25 cellular contexts compared by ENCODE assay signal in the genomic region with DNA sequence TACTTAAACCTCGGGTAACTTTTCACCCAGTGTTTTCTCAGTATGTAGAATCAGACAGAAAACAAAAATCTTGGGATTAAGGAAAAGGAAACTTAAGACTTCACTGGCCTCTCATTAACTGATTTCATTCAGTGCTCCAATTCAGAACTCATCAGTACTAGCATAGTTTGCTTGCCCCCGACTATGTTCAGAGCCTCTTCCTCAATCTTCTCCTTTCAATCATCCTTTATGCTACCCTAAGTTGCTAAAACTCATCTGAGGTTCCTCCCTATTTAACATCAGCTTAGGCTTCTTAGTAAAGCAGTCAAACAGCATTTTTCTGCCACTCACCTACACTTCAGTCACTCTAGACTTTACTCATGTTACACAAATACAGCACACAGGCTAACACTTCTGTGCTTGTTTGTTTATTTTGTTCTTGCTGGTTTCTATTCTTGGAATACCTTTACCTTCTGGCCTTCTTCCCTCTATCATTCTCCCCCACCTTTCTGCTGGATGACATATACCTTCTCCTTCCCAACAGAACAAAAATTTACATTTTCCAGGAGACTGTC.
DNase-seq lines count a peak whose midpoint lies in the region; ATAC-seq, FAIRE-seq and TF ChIP-seq lines count a peak whose summit lies in the region.
"Had no signal": no experiment of that assay in that cellular context is flagged by ENCODE, and none has a peak within 500 bp of the region (broad histone marks: within the 10 kb centered on the region; RNA-seq: fewer than 3 reads in every experiment).

No MANE protein-coding gene starts in this region.

- 77% methylated on average over 2 of the region's 2 CpGs for WGBS in smooth muscle cell (ENCODE audit: low lambda C conversion rate)

- POLR2A ChIA-PET in MCF 10A (lab: Yijun Ruan, JAX): interaction anchor here (0.7 to 1.2 kb wide), 4 partner anchors 13 to 56 kb away, joined by 3 to 6 read pairs (median 4); no protein-coding TSS in a partner anchor

- H3K4me1 Mint-ChIP-seq in MCF 10A (ENCODE audit: insufficient read depth, unreplicated experiment): peaks cover 15% of the 10 kb centered on the region
- H3K4me1 Mint-ChIP-seq: activated CD4-positive, alpha-beta T cell treated with anti-CD3 and anti-CD28 coated beads for 36 hours; brain; immature natural killer cell; memory B cell; naive thymus-derived CD4-positive, alpha-beta T cell had no signal

- H3K4me2 ChIP-seq in keratinocyte (ENCODE audit: control insufficient read depth, extremely low read depth, insufficient read depth, low read depth, low read length) (no peak overlapping the region), smooth muscle cell (peak overlapping the region; percentile 5)
- H3K4me2 ChIP-seq: BLaER1 had no signal

- H3K4me1 ChIP-seq in breast epithelium (no peaks in the 10 kb centered on the region), keratinocyte (ENCODE audit: control insufficient read depth, extremely low read depth, insufficient read depth, low read length) (no peaks in the 10 kb centered on the region), smooth muscle cell (ENCODE audit: low read depth) (no peaks in the 10 kb centered on the region)
- H3K4me1 ChIP-seq: BLaER1, heart right ventricle, testis had no signal

- CTCF ChIA-PET in MCF 10A (lab: Yijun Ruan, JAX): interaction anchor here (0.6 to 1.1 kb wide), 2 partner anchors 9 to 76 kb away, joined by 3 read pairs; no protein-coding TSS in a partner anchor

- H3K36me3 ChIP-seq in breast epithelium (no peaks in the 10 kb centered on the region), keratinocyte (ENCODE audit: control insufficient read depth in 2 of 2, extremely low read depth in 1 of 2, insufficient read depth in 2 of 2, low read length in 2 of 2) (no peaks in the 10 kb centered on the region), smooth muscle cell (ENCODE audit: low read depth) (no peaks in the 10 kb centered on the region)
- H3K36me3 ChIP-seq: BLaER1, heart right ventricle, ovary had no signal

- DNase-seq in MCF 10A (ENCODE audit: unreplicated experiment): no peak
- DNase-seq in breast epithelium (ENCODE audit: low spot score in 2 of 2): no peak
- peak; percentile 6 for DNase-seq in NCI-H69 (lab: John Stamatoyannopoulos, UW)
- no peak for DNase-seq in keratinocyte (ENCODE audit: low read depth, low spot score)
- DNase-seq in smooth muscle cell (lab: John Stamatoyannopoulos, UW; ENCODE audit: unreplicated experiment): no peak
- DNase-seq in inferior parietal cortex (ENCODE audit: extremely low spot score): no peak
- DNase-seq: activated CD4-positive, alpha-beta T cell treated with anti-CD3 and anti-CD28 coated beads for 36 hours; heart right ventricle; immature natural killer cell; IMR-90; naive thymus-derived CD4-positive, alpha-beta T cell; NCI-H1694 treated with DMSO at 0.1 percent for 48 hours; ovary; SHP77; testis had no signal

- H3K79me2 ChIP-seq in keratinocyte (ENCODE audit: control insufficient read depth, insufficient read depth, low read length): no peaks in the 10 kb centered on the region
- H3K79me2 ChIP-seq in smooth muscle cell (ENCODE audit: low read depth): no peaks in the 10 kb centered on the region

- H2AFZ ChIP-seq in keratinocyte (ENCODE audit: control insufficient read depth, low read length) (peak overlapping the region; percentile 39), smooth muscle cell (ENCODE audit: low read depth) (no peak overlapping the region)

- no peaks in the 10 kb centered on the region for H3K27me3 Mint-ChIP-seq in MCF 10A (ENCODE audit: insufficient read depth, unreplicated experiment)
- H3K27me3 Mint-ChIP-seq: memory B cell had no signal

- H3K4me3 Mint-ChIP-seq in MCF 10A (ENCODE audit: unreplicated experiment): no peak overlapping the region
- H3K4me3 Mint-ChIP-seq: activated CD4-positive, alpha-beta T cell treated with anti-CD3 and anti-CD28 coated beads for 36 hours; brain; immature natural killer cell; memory B cell; naive thymus-derived CD4-positive, alpha-beta T cell had no signal

- BruUV-seq in MCF 10A (replicated peaks; lab: Mats Ljungman, UMichigan): no TSS peak

- H3K27me3 ChIP-seq in breast epithelium (no peaks in the 10 kb centered on the region), keratinocyte (ENCODE audit: control insufficient read depth, extremely low read depth, insufficient read depth, low read length) (no peaks in the 10 kb centered on the region), smooth muscle cell (ENCODE audit: low read depth) (no peaks in the 10 kb centered on the region)
- H3K27me3 ChIP-seq: BLaER1, heart right ventricle, ovary, testis had no signal

- intact Hi-C loops in MCF 10A (cut with micrococcal nuclease) (no loop called here), breast epithelium (cut with DNase I; ENCODE audit: low total_unique reads) (loop anchor here (10.0 kb wide), 1 partner anchor 1735 kb away; no protein-coding TSS in a partner anchor)

- no peak for TF ChIP-seq CTCF in MCF 10A (IDR thresholded peaks at IDR 0.05; ENCODE audit: unreplicated experiment)
- no peak for TF ChIP-seq CTCF in breast epithelium (IDR thresholded peaks at IDR 0.05)
- TF ChIP-seq CTCF in keratinocyte (optimal IDR thresholded peaks at IDR 0.05 in 1 of 3, IDR thresholded peaks at IDR 0.05 in 1 of 3, conservative IDR thresholded peaks at IDR 0.05 in 1 of 3; ENCODE audit: extremely low read depth in 1 of 3, insufficient read depth in 2 of 3, low read length in 3 of 3): no peak
- no peak for TF ChIP-seq CTCF in smooth muscle cell (IDR thresholded peaks at IDR 0.05; ENCODE audit: borderline replicate concordance, insufficient read depth, poor library complexity, severe bottlenecking)

- H3K27ac ChIP-seq in breast epithelium: no peak overlapping the region
- no peak overlapping the region for H3K27ac ChIP-seq in keratinocyte (ENCODE audit: control insufficient read depth, insufficient read depth, low read length)
- H3K27ac ChIP-seq in smooth muscle cell (ENCODE audit: low read depth): no peak overlapping the region
- H3K27ac ChIP-seq: BLaER1, HL-60, ovary, testis had no signal

- H3K9me3 ChIP-seq in breast epithelium (no peaks in the 10 kb centered on the region), keratinocyte (ENCODE audit: control insufficient read depth, low read depth, low read length) (no peaks in the 10 kb centered on the region), smooth muscle cell (replicated peaks; ENCODE audit: low read depth) (no peaks in the 10 kb centered on the region)
- H3K9me3 ChIP-seq: BLaER1, heart right ventricle, ovary, testis had no signal

- H3K36me3 Mint-ChIP-seq in MCF 10A (ENCODE audit: insufficient read depth, unreplicated experiment): peaks cover 5% of the 10 kb centered on the region
- H3K36me3 Mint-ChIP-seq: brain; immature natural killer cell; memory B cell; naive thymus-derived CD4-positive, alpha-beta T cell had no signal

- H3K4me3 ChIP-seq in breast epithelium: no peak overlapping the region
- no peak overlapping the region for H3K4me3 ChIP-seq in keratinocyte (ENCODE audit: control insufficient read depth in 2 of 3, extremely low read depth in 1 of 3, insufficient read depth in 2 of 3, low read depth in 1 of 3, low read length in 3 of 3)
- H3K4me3 ChIP-seq in smooth muscle cell: no peak overlapping the region
- H3K4me3 ChIP-seq: BLaER1, coronary artery, heart right ventricle, ovary, testis had no signal

- no peak overlapping the region for H3K9ac ChIP-seq in keratinocyte (ENCODE audit: control insufficient read depth, extremely low read depth, insufficient read depth, low read length)
- no peak overlapping the region for H3K9ac ChIP-seq in smooth muscle cell (ENCODE audit: low read depth)
- H3K9ac ChIP-seq: BLaER1 had no signal

- H3K9me3 Mint-ChIP-seq in MCF 10A (ENCODE audit: unreplicated experiment): no peaks in the 10 kb centered on the region
- H3K9me3 Mint-ChIP-seq: brain, memory B cell had no signal

- no peak for TF ChIP-seq POLR2A in breast epithelium (IDR thresholded peaks at IDR 0.05)

- H3K9me1 ChIP-seq in keratinocyte (ENCODE audit: control insufficient read depth, extremely low read depth, insufficient read depth, low read length): no peaks in the 10 kb centered on the region

- H4K20me1 ChIP-seq in keratinocyte (ENCODE audit: control insufficient read depth, extremely low read depth, insufficient read depth, low read length) (no peaks in the 10 kb centered on the region), smooth muscle cell (ENCODE audit: low read depth) (no peaks in the 10 kb centered on the region)
- H4K20me1 ChIP-seq: BLaER1 had no signal

- no peaks in the 10 kb centered on the region for H3F3A ChIP-seq in smooth muscle cell (ENCODE audit: low read depth)

- no peak for ATAC-seq in GM19455 (IDR thresholded peaks at IDR 0.05; ENCODE audit: unreplicated experiment)
- ATAC-seq in GM19328 (IDR thresholded peaks at IDR 0.05; ENCODE audit: unreplicated experiment): no peak
- ATAC-seq: activated CD4-positive, alpha-beta T cell treated with anti-CD3 and anti-CD28 coated beads for 36 hours; naive thymus-derived CD4-positive, alpha-beta T cell had no signal

- peak overlapping the region; percentile 6 for H3K27ac Mint-ChIP-seq in MCF 10A (ENCODE audit: low read depth, unreplicated experiment)
- H3K27ac Mint-ChIP-seq: activated CD4-positive, alpha-beta T cell treated with anti-CD3 and anti-CD28 coated beads for 36 hours; brain; immature natural killer cell; memory B cell; naive thymus-derived CD4-positive, alpha-beta T cell had no signal

- dilution Hi-C loops in keratinocyte (cut with MboI; ENCODE audit: extremely low pct_ligation_motif_present, low sequenced_read_pairs): no loop called here

- FAIRE-seq in keratinocyte (lab: Jason Lieb, UNC): no peak
- FAIRE-seq: endometrium, GM18507, TTC549 had no signal
